Comparison of ENCODE assay signal across 8 cellular contexts in the genomic region with DNA sequence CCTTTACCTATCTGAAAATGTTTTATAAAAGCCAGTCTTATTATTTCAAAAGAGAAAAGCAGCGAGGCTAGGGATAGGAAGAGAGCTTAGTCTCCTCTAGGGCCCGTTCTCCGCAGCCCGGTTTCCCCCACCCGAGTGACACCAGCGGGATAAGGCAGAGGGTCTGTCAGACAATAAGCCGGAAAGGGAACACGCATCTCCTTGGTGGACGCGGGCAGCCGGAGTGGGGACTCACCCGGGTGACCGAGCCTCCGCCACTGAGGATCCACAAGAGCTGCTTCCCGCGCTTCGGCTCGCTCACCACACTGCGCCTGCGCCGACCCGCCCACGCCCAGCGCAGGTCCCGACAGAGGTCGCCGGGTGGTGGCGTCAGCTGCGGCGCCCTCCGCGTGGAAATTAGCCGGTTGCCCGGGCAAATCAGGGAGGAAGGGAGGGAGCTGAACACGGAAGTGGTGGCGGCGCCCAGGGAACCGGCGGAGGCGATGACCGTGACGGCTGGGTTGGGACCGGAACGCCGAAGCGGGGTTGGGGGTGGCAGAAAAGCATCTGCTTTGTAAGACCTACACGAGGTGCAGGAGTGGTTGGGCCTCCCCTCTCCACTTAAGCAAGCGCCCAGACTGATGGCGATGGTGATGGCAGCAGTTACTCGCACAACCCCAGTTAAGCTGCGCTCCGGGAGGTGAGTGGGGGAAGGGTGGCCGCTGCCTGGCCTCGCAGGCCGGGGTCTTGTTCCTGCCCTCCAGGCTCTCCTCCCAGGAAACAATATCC. TPM values are rescaled to one million over a fixed set of nuclear protein-coding genes. Genes with fewer than 3 reads are reported as not detected.
DNase-seq lines count a peak whose midpoint lies in the region; ATAC-seq and TF ChIP-seq lines count a peak whose summit lies in the region.

TSS of gene SOCS4 (plus strand) at position 444 of the 768 bp plus-strand sequence. CDS start 15,806 bp downstream, outside the sequence.
A gene with protein sequence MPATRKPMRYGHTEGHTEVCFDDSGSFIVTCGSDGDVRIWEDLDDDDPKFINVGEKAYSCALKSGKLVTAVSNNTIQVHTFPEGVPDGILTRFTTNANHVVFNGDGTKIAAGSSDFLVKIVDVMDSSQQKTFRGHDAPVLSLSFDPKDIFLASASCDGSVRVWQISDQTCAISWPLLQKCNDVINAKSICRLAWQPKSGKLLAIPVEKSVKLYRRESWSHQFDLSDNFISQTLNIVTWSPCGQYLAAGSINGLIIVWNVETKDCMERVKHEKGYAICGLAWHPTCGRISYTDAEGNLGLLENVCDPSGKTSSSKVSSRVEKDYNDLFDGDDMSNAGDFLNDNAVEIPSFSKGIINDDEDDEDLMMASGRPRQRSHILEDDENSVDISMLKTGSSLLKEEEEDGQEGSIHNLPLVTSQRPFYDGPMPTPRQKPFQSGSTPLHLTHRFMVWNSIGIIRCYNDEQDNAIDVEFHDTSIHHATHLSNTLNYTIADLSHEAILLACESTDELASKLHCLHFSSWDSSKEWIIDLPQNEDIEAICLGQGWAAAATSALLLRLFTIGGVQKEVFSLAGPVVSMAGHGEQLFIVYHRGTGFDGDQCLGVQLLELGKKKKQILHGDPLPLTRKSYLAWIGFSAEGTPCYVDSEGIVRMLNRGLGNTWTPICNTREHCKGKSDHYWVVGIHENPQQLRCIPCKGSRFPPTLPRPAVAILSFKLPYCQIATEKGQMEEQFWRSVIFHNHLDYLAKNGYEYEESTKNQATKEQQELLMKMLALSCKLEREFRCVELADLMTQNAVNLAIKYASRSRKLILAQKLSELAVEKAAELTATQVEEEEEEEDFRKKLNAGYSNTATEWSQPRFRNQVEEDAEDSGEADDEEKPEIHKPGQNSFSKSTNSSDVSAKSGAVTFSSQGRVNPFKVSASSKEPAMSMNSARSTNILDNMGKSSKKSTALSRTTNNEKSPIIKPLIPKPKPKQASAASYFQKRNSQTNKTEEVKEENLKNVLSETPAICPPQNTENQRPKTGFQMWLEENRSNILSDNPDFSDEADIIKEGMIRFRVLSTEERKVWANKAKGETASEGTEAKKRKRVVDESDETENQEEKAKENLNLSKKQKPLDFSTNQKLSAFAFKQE (minus strand): TSS at position 307 of the 768 bp plus-strand sequence. CDS start 312 bp downstream, outside the sequence.

- H3K36me3 ChIP-seq in CD8-positive, alpha-beta T cell (ENCODE audit: insufficient read depth, low read length), result no peaks in the 10 kb centered on the region
- H3K36me3 ChIP-seq in liver (ENCODE audit: control insufficient read depth in 4 of 4, insufficient read depth in 3 of 4, low read depth in 1 of 4, low read length in 3 of 4), result no peaks in the 10 kb centered on the region

- H3K4me3 ChIP-seq in CD8-positive, alpha-beta T cell (ENCODE audit: low read depth, low read length), result peak within 1 kb of the TSS; percentile 71
- H3K4me3 ChIP-seq in liver (ENCODE audit: low read depth in 1 of 3, low read length in 3 of 3), result peak within 1 kb of the TSS; percentile 57 to 88 (median 60)

- no peak for TF ChIP-seq CTCF in CD8-positive, alpha-beta T cell (IDR thresholded peaks at IDR 0.05)
- TF ChIP-seq CTCF in liver (IDR thresholded peaks at IDR 0.05; ENCODE audit: low read depth, low read length, missing input control), result peak; percentile 24

- peak within 1 kb of the TSS; percentile 80 for H3K27ac ChIP-seq in CD8-positive, alpha-beta T cell (ENCODE audit: low read depth, low read length)
- H3K27ac ChIP-seq in liver (ENCODE audit: low read depth in 1 of 2, low read length in 2 of 2), result peak within 1 kb of the TSS; percentile 61 to 86

- peak; percentile 15 to 60 for TF ChIP-seq RAD21 in liver (IDR thresholded peaks at IDR 0.05)

- POLR2A ChIA-PET in CD8-positive, alpha-beta T cell (lab: Charles Lee), result interaction anchor here (0.8 to 2.4 kb wide), 7 partner anchors 11 to 461 kb away, joined by 3 to 24 read pairs (median 5); partner anchors contain the start of gene MAPK1IP1L

- H3K9ac ChIP-seq in liver (ENCODE audit: low read depth in 1 of 2, low read length in 2 of 2), result peak within 1 kb of the TSS; percentile 63 to 72

- peak; percentile 86 for ATAC-seq in CD8-positive, alpha-beta T cell
- ATAC-seq in GM19452 (IDR thresholded peaks at IDR 0.05; ENCODE audit: unreplicated experiment) (peak; percentile 89), HG03575 (IDR thresholded peaks at IDR 0.05; ENCODE audit: extremely low read depth, insufficient number of reproducible peaks, low FRiP score, unreplicated experiment) (peak; percentile 48)

- no peaks in the 10 kb centered on the region for H3K9me3 Mint-ChIP-seq in CD8-positive, alpha-beta T cell

- peak within 1 kb of the TSS; percentile 95 for H3K4me3 Mint-ChIP-seq in CD8-positive, alpha-beta T cell

- intact Hi-C loops in CD8-positive, alpha-beta T cell (cut with DNase I, micrococcal nuclease), result loop anchor here (1.0 to 10.0 kb wide), 14 partner anchors 24 to 586 kb away; partner anchors contain the start of genes KTN1 (in 2 of the 2), MAPK1IP1L (in 2 of the 2), CNIH1 (in 1 of the 2) and DLGAP5 (in 1 of the 2)

- WGBS in liver, result under 1% methylated on average over 55 of the region's 55 CpGs

- peak within 1 kb of the TSS; percentile 95 for H3K27ac Mint-ChIP-seq in CD8-positive, alpha-beta T cell

- H3K27me3 Mint-ChIP-seq in CD8-positive, alpha-beta T cell (ENCODE audit: low read depth), result no peaks in the 10 kb centered on the region

- peaks cover 9% of the 10 kb centered on the region for H3K36me3 Mint-ChIP-seq in CD8-positive, alpha-beta T cell

- no peaks in the 10 kb centered on the region for H3K9me3 ChIP-seq in CD8-positive, alpha-beta T cell (ENCODE audit: low read length)
- H3K9me3 ChIP-seq in liver (ENCODE audit: control insufficient read depth in 4 of 4, low read length in 3 of 4), result no peaks in the 10 kb centered on the region

- H3K27me3 ChIP-seq in CD8-positive, alpha-beta T cell (ENCODE audit: insufficient read depth, low read length), result no peaks in the 10 kb centered on the region
- H3K27me3 ChIP-seq in liver (ENCODE audit: control insufficient read depth in 4 of 4, insufficient read depth in 4 of 4, low read length in 3 of 4), result no peaks in the 10 kb centered on the region

- DNase-seq in CD8-positive, alpha-beta T cell, result peak; percentile 87 to 96 (median 93)
- DNase-seq in NCI-H82 (lab: John Stamatoyannopoulos, UW) (peak; percentile 93), dermis microvascular lymphatic vessel endothelial cell (ENCODE audit: low read depth in 2 of 2) (peak; percentile 84 to 94)
- DNase-seq in activated CD4-positive, alpha-beta T cell treated with anti-CD3 and anti-CD28 coated beads, Interleukin-2, amount 50 U/mL, for 48 hours, result peak; percentile 97 to 98
- peak; percentile 98 for DNase-seq in stimulated activated CD4-positive, alpha-beta T cell treated with anti-CD3 and anti-CD28 coated beads, Interleukin-4, amount 100 ng/mL, for 1 hour

- peaks cover 54% of the 10 kb centered on the region for H3K4me1 Mint-ChIP-seq in CD8-positive, alpha-beta T cell (ENCODE audit: low read depth)

- peaks cover 37% of the 10 kb centered on the region for H3K4me1 ChIP-seq in CD8-positive, alpha-beta T cell (ENCODE audit: insufficient read depth, low read length)
- H3K4me1 ChIP-seq in liver (ENCODE audit: control insufficient read depth in 4 of 4, insufficient read depth in 4 of 4, low read length in 3 of 4), result peaks cover 0 to 19% (median 16%) of the 10 kb centered on the region in 4 donors

- CTCF ChIA-PET in CD8-positive, alpha-beta T cell (lab: Charles Lee), result interaction anchor here (1.1 to 2.6 kb wide), 4 partner anchors 13 to 134 kb away, joined by 3 to 8 read pairs (median 6); partner anchors contain the start of genes GCH1 and MAPK1IP1L

TF ChIP-seq in liver, 16 proteins besides CTCF, POLR2A, EP300 and RAD21 (continues in another document):
- TF ChIP-seq ATF3 (IDR thresholded peaks at IDR 0.05) (no peak), NR2F2 (IDR thresholded peaks at IDR 0.05) (peak; percentile 69), YY1 (IDR thresholded peaks at IDR 0.05) (peak; percentile 86), JUND (IDR thresholded peaks at IDR 0.05) (no peak), TAF1 (conservative IDR thresholded peaks at IDR 0.05) (peak; percentile 31), SP1 (IDR thresholded peaks at IDR 0.05) (peak; percentile 61), HNF4G (IDR thresholded peaks at IDR 0.05) (no peak), FOXA1 (IDR thresholded peaks at IDR 0.05) (no peak), HNF4A (conservative IDR thresholded peaks at IDR 0.05) (no peak), MAX (IDR thresholded peaks at IDR 0.05) (peak; percentile 80), FOXA2 (IDR thresholded peaks at IDR 0.05) (peak; percentile 4), EGR1 (IDR thresholded peaks at IDR 0.05; ENCODE audit: low read depth in 2 of 2) (peak; percentile 99 to 100)
- TF ChIP-seq, protein P1, sequence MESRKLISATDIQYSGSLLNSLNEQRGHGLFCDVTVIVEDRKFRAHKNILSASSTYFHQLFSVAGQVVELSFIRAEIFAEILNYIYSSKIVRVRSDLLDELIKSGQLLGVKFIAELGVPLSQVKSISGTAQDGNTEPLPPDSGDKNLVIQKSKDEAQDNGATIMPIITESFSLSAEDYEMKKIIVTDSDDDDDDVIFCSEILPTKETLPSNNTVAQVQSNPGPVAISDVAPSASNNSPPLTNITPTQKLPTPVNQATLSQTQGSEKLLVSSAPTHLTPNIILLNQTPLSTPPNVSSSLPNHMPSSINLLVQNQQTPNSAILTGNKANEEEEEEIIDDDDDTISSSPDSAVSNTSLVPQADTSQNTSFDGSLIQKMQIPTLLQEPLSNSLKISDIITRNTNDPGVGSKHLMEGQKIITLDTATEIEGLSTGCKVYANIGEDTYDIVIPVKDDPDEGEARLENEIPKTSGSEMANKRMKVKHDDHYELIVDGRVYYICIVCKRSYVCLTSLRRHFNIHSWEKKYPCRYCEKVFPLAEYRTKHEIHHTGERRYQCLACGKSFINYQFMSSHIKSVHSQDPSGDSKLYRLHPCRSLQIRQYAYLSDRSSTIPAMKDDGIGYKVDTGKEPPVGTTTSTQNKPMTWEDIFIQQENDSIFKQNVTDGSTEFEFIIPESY (IDR thresholded peaks at IDR 0.05), result no peak

RNA-seq across cellular contexts. Expression of gene SOCS4, which starts in this region (rescaled TPM):
- total RNA-seq in CD8-positive, alpha-beta T cell, result 10 to 100 TPM; 22.6 to 24.0 TPM
- total RNA-seq in dermis microvascular lymphatic vessel endothelial cell, result 12.5 and 14.4 TPM in 2 replicates
- 1 to 10 TPM; 7.0 to 7.4 TPM for total RNA-seq in liver
- polyA plus RNA-seq in liver, result 1 to 10 TPM; 2.2 to 5.0 TPM

RNA-seq across cellular contexts. Expression of the second gene that starts in this region (rescaled TPM):
- total RNA-seq in CD8-positive, alpha-beta T cell, result 1 to 10 TPM; 1.2 to 1.6 TPM
- 5.9 and 9.6 TPM in 2 replicates for total RNA-seq in dermis microvascular lymphatic vessel endothelial cell
- total RNA-seq in liver, result 10 to 100 TPM in 1 of 2 donors, under 1 TPM in 1; 0.50 to 14.1 TPM
- polyA plus RNA-seq in liver, result under 1 TPM; 0.18 to 0.33 TPM

Comparison
In these comparisons a context has a peak if more than half of its experiments do, and no peak if none do; other contexts are left out.
1. Peak in every context shown above with its lines: DNase-seq, ATAC-seq, H3K4me3 ChIP-seq and H3K27ac ChIP-seq.